Comparison of ENCODE assay signal across 1 cellular context in the genomic region with DNA sequence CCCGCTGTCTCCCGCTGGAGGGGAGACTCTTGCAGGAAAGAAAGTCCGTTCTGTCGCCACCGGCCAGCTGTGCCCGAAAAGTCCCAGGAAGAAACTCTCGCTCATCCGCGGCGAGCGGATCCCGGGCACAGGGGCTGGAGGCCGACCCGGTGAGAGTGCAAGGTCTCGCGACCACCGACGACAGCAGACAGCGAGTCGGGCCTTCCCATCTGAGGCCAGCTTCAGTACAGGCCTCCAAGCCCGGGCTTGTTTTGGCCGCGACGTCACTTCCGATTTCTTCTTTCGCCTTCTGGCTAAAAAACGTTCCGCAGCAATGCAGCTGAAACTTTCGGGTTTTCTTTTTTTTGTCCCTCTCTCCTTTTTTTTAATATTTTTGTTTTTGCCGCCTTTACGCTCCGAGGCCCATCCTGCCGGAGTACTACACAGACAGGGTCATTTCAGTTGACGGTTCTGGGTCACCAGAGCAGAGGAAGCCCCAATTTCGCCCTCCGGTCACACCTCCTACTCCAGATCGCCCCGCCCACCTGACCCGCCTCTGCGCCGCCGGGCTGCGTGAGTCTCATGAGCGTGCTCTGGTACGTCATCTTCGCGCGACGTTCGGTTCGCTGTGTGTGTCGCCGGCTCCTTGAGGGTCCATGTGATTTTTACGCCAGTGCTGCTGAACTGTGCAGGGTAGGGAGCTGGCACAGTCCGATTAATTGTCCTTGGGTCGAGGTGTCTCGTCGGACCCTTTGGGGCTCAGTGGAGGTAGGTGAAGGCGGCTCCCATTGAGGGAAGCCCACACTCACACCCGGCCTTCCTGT.
TF ChIP-seq lines count a peak whose summit lies in the region.

A gene with protein sequence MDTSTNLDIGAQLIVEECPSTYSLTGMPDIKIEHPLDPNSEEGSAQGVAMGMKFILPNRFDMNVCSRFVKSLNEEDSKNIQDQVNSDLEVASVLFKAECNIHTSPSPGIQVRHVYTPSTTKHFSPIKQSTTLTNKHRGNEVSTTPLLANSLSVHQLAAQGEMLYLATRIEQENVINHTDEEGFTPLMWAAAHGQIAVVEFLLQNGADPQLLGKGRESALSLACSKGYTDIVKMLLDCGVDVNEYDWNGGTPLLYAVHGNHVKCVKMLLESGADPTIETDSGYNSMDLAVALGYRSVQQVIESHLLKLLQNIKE (minus strand): TSS at position 474 of the 803 bp plus-strand sequence. CDS start 2,758 bp downstream, outside the sequence.
A gene with protein sequence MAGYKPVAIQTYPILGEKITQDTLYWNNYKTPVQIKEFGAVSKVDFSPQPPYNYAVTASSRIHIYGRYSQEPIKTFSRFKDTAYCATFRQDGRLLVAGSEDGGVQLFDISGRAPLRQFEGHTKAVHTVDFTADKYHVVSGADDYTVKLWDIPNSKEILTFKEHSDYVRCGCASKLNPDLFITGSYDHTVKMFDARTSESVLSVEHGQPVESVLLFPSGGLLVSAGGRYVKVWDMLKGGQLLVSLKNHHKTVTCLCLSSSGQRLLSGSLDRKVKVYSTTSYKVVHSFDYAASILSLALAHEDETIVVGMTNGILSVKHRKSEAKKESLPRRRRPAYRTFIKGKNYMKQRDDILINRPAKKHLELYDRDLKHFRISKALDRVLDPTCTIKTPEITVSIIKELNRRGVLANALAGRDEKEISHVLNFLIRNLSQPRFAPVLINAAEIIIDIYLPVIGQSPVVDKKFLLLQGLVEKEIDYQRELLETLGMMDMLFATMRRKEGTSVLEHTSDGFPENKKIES (plus strand): TSS at position 578 of the 803 bp plus-strand sequence. CDS start 1,602 bp downstream, outside the sequence.

TF ChIP-seq in GM12878, 131 proteins besides CTCF, POLR2A, EP300 and RAD21 (continued from another document and continues in another):
- TF ChIP-seq, protein P1, sequence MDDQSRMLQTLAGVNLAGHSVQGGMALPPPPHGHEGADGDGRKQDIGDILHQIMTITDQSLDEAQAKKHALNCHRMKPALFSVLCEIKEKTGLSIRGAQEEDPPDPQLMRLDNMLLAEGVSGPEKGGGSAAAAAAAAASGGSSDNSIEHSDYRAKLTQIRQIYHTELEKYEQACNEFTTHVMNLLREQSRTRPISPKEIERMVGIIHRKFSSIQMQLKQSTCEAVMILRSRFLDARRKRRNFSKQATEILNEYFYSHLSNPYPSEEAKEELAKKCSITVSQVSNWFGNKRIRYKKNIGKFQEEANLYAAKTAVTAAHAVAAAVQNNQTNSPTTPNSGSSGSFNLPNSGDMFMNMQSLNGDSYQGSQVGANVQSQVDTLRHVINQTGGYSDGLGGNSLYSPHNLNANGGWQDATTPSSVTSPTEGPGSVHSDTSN (IDR thresholded peaks at IDR 0.05; ENCODE audit: insufficient replicate concordance, low read depth, low read length): peak; percentile 13
- TF ChIP-seq, protein P2, sequence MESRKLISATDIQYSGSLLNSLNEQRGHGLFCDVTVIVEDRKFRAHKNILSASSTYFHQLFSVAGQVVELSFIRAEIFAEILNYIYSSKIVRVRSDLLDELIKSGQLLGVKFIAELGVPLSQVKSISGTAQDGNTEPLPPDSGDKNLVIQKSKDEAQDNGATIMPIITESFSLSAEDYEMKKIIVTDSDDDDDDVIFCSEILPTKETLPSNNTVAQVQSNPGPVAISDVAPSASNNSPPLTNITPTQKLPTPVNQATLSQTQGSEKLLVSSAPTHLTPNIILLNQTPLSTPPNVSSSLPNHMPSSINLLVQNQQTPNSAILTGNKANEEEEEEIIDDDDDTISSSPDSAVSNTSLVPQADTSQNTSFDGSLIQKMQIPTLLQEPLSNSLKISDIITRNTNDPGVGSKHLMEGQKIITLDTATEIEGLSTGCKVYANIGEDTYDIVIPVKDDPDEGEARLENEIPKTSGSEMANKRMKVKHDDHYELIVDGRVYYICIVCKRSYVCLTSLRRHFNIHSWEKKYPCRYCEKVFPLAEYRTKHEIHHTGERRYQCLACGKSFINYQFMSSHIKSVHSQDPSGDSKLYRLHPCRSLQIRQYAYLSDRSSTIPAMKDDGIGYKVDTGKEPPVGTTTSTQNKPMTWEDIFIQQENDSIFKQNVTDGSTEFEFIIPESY (IDR thresholded peaks at IDR 0.05): no peak
- peak; percentile 57 for TF ChIP-seq MYC (IDR thresholded peaks at IDR 0.05; ENCODE audit: insufficient read depth, insufficient read length, insufficient replicate concordance, low read length, severe bottlenecking)
- TF ChIP-seq POLR2AphosphoS5 (IDR thresholded peaks at IDR 0.05; ENCODE audit: low read length): peak; percentile 89
- TF ChIP-seq, protein P3, sequence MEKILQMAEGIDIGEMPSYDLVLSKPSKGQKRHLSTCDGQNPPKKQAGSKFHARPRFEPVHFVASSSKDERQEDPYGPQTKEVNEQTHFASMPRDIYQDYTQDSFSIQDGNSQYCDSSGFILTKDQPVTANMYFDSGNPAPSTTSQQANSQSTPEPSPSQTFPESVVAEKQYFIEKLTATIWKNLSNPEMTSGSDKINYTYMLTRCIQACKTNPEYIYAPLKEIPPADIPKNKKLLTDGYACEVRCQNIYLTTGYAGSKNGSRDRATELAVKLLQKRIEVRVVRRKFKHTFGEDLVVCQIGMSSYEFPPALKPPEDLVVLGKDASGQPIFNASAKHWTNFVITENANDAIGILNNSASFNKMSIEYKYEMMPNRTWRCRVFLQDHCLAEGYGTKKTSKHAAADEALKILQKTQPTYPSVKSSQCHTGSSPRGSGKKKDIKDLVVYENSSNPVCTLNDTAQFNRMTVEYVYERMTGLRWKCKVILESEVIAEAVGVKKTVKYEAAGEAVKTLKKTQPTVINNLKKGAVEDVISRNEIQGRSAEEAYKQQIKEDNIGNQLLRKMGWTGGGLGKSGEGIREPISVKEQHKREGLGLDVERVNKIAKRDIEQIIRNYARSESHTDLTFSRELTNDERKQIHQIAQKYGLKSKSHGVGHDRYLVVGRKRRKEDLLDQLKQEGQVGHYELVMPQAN (conservative IDR thresholded peaks at IDR 0.05): peak; percentile 95
- peak; percentile 60; the same call in 1 of the 2 replicates for TF ChIP-seq PAX5 (IDR thresholded peaks at IDR 0.05; ENCODE audit: borderline replicate concordance, low read depth, low read length)
- no peak for TF ChIP-seq CHD1 (IDR thresholded peaks at IDR 0.05; ENCODE audit: low read depth, low read length)
- TF ChIP-seq NFXL1 (IDR thresholded peaks at IDR 0.05; ENCODE audit: borderline replicate concordance): no peak
- TF ChIP-seq CBFB (IDR thresholded peaks at IDR 0.05; ENCODE audit: low read depth): no peak
- TF ChIP-seq TBL1XR1 (IDR thresholded peaks at IDR 0.05; ENCODE audit: low read depth, low read length): 0 out of 2 replicates have a peak, but pooled peaks have one; percentile 15
- no peak for TF ChIP-seq FOS (IDR thresholded peaks at IDR 0.05; ENCODE audit: borderline replicate concordance, extremely low read depth, insufficient read length)
- TF ChIP-seq, protein P4, sequence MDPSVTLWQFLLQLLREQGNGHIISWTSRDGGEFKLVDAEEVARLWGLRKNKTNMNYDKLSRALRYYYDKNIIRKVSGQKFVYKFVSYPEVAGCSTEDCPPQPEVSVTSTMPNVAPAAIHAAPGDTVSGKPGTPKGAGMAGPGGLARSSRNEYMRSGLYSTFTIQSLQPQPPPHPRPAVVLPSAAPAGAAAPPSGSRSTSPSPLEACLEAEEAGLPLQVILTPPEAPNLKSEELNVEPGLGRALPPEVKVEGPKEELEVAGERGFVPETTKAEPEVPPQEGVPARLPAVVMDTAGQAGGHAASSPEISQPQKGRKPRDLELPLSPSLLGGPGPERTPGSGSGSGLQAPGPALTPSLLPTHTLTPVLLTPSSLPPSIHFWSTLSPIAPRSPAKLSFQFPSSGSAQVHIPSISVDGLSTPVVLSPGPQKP (IDR thresholded peaks at IDR 0.05; ENCODE audit: low read depth, low read length): peak; percentile 75; the same call in 1 of the 2 replicates
- TF ChIP-seq, protein P5, sequence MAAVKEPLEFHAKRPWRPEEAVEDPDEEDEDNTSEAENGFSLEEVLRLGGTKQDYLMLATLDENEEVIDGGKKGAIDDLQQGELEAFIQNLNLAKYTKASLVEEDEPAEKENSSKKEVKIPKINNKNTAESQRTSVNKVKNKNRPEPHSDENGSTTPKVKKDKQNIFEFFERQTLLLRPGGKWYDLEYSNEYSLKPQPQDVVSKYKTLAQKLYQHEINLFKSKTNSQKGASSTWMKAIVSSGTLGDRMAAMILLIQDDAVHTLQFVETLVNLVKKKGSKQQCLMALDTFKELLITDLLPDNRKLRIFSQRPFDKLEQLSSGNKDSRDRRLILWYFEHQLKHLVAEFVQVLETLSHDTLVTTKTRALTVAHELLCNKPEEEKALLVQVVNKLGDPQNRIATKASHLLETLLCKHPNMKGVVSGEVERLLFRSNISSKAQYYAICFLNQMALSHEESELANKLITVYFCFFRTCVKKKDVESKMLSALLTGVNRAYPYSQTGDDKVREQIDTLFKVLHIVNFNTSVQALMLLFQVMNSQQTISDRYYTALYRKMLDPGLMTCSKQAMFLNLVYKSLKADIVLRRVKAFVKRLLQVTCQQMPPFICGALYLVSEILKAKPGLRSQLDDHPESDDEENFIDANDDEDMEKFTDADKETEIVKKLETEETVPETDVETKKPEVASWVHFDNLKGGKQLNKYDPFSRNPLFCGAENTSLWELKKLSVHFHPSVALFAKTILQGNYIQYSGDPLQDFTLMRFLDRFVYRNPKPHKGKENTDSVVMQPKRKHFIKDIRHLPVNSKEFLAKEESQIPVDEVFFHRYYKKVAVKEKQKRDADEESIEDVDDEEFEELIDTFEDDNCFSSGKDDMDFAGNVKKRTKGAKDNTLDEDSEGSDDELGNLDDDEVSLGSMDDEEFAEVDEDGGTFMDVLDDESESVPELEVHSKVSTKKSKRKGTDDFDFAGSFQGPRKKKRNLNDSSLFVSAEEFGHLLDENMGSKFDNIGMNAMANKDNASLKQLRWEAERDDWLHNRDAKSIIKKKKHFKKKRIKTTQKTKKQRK (IDR thresholded peaks at IDR 0.05; ENCODE audit: low read depth, low read length): no peak
- TF ChIP-seq, protein P6, sequence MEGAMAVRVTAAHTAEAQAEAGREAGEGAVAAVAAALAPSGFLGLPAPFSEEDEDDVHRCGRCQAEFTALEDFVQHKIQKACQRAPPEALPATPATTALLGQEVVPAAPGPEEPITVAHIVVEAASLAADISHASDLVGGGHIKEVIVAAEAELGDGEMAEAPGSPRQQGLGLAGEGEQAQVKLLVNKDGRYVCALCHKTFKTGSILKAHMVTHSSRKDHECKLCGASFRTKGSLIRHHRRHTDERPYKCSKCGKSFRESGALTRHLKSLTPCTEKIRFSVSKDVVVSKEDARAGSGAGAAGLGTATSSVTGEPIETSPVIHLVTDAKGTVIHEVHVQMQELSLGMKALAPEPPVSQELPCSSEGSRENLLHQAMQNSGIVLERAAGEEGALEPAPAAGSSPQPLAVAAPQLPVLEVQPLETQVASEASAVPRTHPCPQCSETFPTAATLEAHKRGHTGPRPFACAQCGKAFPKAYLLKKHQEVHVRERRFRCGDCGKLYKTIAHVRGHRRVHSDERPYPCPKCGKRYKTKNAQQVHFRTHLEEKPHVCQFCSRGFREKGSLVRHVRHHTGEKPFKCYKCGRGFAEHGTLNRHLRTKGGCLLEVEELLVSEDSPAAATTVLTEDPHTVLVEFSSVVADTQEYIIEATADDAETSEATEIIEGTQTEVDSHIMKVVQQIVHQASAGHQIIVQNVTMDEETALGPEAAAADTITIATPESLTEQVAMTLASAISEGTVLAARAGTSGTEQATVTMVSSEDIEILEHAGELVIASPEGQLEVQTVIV (IDR thresholded peaks at IDR 0.05; ENCODE audit: borderline replicate concordance, partially characterized antibody): peak; percentile 67
- 0 out of 2 replicates have a peak, but pooled peaks have one; percentile 30 for TF ChIP-seq ZNF384 (IDR thresholded peaks at IDR 0.05; ENCODE audit: borderline replicate concordance, low read depth, low read length)
- no peak for TF ChIP-seq LARP7 (IDR thresholded peaks at IDR 0.05)
- peak; percentile 96 for TF ChIP-seq NBN (IDR thresholded peaks at IDR 0.05)
- TF ChIP-seq ZSCAN29 (IDR thresholded peaks at IDR 0.05): no peak
- no peak for TF ChIP-seq MYB (IDR thresholded peaks at IDR 0.05; ENCODE audit: borderline replicate concordance, low read depth, low read length)
- TF ChIP-seq PAX8 (IDR thresholded peaks at IDR 0.05): peak; percentile 82; the same call in 1 of the 2 replicates
- no peak for TF ChIP-seq SMARCA5 (IDR thresholded peaks at IDR 0.05)
- no peak for TF ChIP-seq CBX3 (IDR thresholded peaks at IDR 0.05; ENCODE audit: borderline replicate concordance, low read depth)
- TF ChIP-seq, protein P7, sequence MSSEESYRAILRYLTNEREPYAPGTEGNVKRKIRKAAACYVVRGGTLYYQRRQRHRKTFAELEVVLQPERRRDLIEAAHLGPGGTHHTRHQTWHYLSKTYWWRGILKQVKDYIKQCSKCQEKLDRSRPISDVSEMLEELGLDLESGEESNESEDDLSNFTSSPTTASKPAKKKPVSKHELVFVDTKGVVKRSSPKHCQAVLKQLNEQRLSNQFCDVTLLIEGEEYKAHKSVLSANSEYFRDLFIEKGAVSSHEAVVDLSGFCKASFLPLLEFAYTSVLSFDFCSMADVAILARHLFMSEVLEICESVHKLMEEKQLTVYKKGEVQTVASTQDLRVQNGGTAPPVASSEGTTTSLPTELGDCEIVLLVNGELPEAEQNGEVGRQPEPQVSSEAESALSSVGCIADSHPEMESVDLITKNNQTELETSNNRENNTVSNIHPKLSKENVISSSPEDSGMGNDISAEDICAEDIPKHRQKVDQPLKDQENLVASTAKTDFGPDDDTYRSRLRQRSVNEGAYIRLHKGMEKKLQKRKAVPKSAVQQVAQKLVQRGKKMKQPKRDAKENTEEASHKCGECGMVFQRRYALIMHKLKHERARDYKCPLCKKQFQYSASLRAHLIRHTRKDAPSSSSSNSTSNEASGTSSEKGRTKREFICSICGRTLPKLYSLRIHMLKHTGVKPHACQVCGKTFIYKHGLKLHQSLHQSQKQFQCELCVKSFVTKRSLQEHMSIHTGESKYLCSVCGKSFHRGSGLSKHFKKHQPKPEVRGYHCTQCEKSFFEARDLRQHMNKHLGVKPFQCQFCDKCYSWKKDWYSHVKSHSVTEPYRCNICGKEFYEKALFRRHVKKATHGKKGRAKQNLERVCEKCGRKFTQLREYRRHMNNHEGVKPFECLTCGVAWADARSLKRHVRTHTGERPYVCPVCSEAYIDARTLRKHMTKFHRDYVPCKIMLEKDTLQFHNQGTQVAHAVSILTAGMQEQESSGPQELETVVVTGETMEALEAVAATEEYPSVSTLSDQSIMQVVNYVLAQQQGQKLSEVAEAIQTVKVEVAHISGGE (CRISPR knock-in tag; IDR thresholded peaks at IDR 0.05): no peak
- no peak for TF ChIP-seq ZBED1 (IDR thresholded peaks at IDR 0.05; ENCODE audit: borderline replicate concordance)
- TF ChIP-seq, protein P8, sequence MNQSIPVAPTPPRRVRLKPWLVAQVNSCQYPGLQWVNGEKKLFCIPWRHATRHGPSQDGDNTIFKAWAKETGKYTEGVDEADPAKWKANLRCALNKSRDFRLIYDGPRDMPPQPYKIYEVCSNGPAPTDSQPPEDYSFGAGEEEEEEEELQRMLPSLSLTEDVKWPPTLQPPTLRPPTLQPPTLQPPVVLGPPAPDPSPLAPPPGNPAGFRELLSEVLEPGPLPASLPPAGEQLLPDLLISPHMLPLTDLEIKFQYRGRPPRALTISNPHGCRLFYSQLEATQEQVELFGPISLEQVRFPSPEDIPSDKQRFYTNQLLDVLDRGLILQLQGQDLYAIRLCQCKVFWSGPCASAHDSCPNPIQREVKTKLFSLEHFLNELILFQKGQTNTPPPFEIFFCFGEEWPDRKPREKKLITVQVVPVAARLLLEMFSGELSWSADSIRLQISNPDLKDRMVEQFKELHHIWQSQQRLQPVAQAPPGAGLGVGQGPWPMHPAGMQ (IDR thresholded peaks at IDR 0.05; ENCODE audit: borderline replicate concordance): no peak
- TF ChIP-seq NRF1 (conservative IDR thresholded peaks at IDR 0.05; ENCODE audit: low read depth, low read length): peak; percentile 47
